ENCODE assay signal across 23 cellular contexts in the genomic region with DNA sequence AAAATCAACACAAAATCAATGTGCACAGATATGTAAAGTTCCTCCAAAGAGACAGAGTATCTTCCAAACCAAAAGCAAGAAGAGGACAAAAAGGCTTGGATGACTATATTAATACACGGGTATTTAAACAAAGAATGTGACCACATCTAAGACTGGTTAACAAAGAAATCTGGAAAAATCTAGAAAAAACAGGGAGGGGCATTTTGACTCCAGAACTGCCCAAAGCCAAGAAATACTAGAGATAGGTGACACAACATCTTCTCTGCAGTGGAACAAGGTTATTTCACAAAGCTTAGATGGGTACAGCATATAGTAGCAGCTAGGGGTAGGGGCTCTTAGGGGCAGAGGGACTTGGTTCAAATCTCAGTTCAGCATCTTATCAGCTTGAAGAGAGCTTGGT. TPM values are rescaled to one million over a fixed set of nuclear protein-coding genes. Genes with fewer than 3 reads are reported as not detected.
DNase-seq lines count a peak whose midpoint lies in the region; ATAC-seq and TF ChIP-seq lines count a peak whose summit lies in the region.
"Had no signal": no experiment of that assay in that cellular context is flagged by ENCODE, and none has a peak within 500 bp of the region (broad histone marks: within the 10 kb centered on the region; RNA-seq: fewer than 3 reads in every experiment).

No MANE protein-coding gene starts in this region.

- H3K4me3 Mint-ChIP-seq in CD14-positive monocyte (no peak overlapping the region), nephron progenitor cell (no peak overlapping the region)
- H3K4me3 Mint-ChIP-seq in CD4-positive, alpha-beta memory T cell: peak overlapping the region in 6 of 8 donors; percentile 78 to 86 (median 80)
- H3K4me3 Mint-ChIP-seq in naive thymus-derived CD4-positive, alpha-beta T cell: peak overlapping the region in 7 of 10 donors; percentile 6 to 82 (median 73)
- H3K4me3 Mint-ChIP-seq: brain had no signal

- CTCF ChIA-PET in CD4-positive, alpha-beta memory T cell (lab: Charles Lee; ENCODE audit: partially characterized antibody): interaction anchor here (0.8 to 4.5 kb wide), 10 partner anchors 11 to 67 kb away, joined by 3 to 46 read pairs (median 4); partner anchors contain the start of genes RAD51D and RFFL
- CTCF ChIA-PET in naive thymus-derived CD4-positive, alpha-beta T cell (lab: Charles Lee): interaction anchor here (0.6 to 3.5 kb wide), 6 partner anchors 10 to 199 kb away, joined by 3 to 16 read pairs (median 4); partner anchors contain the start of gene RFFL

- no peak for TF ChIP-seq POLR2A in esophagus squamous epithelium (IDR thresholded peaks at IDR 0.05)

- H3K27me3 ChIP-seq in CD4-positive, alpha-beta memory T cell (ENCODE audit: insufficient read depth, low read length): no peaks in the 10 kb centered on the region
- H3K27me3 ChIP-seq in naive thymus-derived CD4-positive, alpha-beta T cell (ENCODE audit: control insufficient read depth in 2 of 2, insufficient read depth in 2 of 2, low read length in 2 of 2): no peaks in the 10 kb centered on the region
- no peaks in the 10 kb centered on the region for H3K27me3 ChIP-seq in esophagus squamous epithelium
- H3K27me3 ChIP-seq: pancreas, sigmoid colon, stomach had no signal

- H3K9me3 Mint-ChIP-seq in CD14-positive monocyte (peaks cover 0 to 3% (median 0%) of the 10 kb centered on the region in 7 donors), nephron progenitor cell (no peaks in the 10 kb centered on the region)
- H3K9me3 Mint-ChIP-seq in CD4-positive, alpha-beta memory T cell: no peaks in the 10 kb centered on the region
- H3K9me3 Mint-ChIP-seq in naive thymus-derived CD4-positive, alpha-beta T cell: peaks cover 0 to 9% (median 0%) of the 10 kb centered on the region in 11 donors
- H3K9me3 Mint-ChIP-seq: brain had no signal

- H3K9me3 ChIP-seq in CD4-positive, alpha-beta memory T cell (ENCODE audit: control insufficient read depth in 1 of 2, low read length in 2 of 2): no peaks in the 10 kb centered on the region
- H3K9me3 ChIP-seq in naive thymus-derived CD4-positive, alpha-beta T cell (ENCODE audit: control insufficient read depth in 2 of 3, low read length in 3 of 3): no peaks in the 10 kb centered on the region
- no peaks in the 10 kb centered on the region for H3K9me3 ChIP-seq in esophagus squamous epithelium
- H3K9me3 ChIP-seq: lower lobe of right lung, pancreas, sigmoid colon, stomach had no signal

- H3K4me1 Mint-ChIP-seq in CD14-positive monocyte (peaks cover 55% of the 10 kb centered on the region), nephron progenitor cell (peaks cover 16% of the 10 kb centered on the region)
- peaks cover 69 to 92% (median 75%) of the 10 kb centered on the region in 4 donors for H3K4me1 Mint-ChIP-seq in CD4-positive, alpha-beta memory T cell
- peaks cover 67 to 92% (median 82%) of the 10 kb centered on the region in 7 donors for H3K4me1 Mint-ChIP-seq in naive thymus-derived CD4-positive, alpha-beta T cell

- H3K27me3 Mint-ChIP-seq in CD14-positive monocyte (ENCODE audit: low read depth in 3 of 3) (peaks cover 0 to 4% (median 0%) of the 10 kb centered on the region in 3 donors), nephron progenitor cell (ENCODE audit: low read depth, poor library complexity) (peaks cover 4% of the 10 kb centered on the region)
- no peaks in the 10 kb centered on the region for H3K27me3 Mint-ChIP-seq in CD4-positive, alpha-beta memory T cell
- no peaks in the 10 kb centered on the region for H3K27me3 Mint-ChIP-seq in naive thymus-derived CD4-positive, alpha-beta T cell
- H3K27me3 Mint-ChIP-seq: brain had no signal

- WGBS in esophagus squamous epithelium, 2 donors: 46 to 71% methylated on average over 1 of the region's 1 CpG

- peaks cover 95% of the 10 kb centered on the region for H3K4me1 ChIP-seq in CD4-positive, alpha-beta memory T cell (ENCODE audit: insufficient read depth, low read length)
- peaks cover 56 to 62% of the 10 kb centered on the region in 2 donors for H3K4me1 ChIP-seq in naive thymus-derived CD4-positive, alpha-beta T cell (ENCODE audit: control insufficient read depth in 2 of 2, insufficient read depth in 2 of 2, low read length in 2 of 2)
- H3K4me1 ChIP-seq in esophagus squamous epithelium: peaks cover 0 to 67% (median 13%) of the 10 kb centered on the region in 3 donors

- TF ChIP-seq CTCF in CD14-positive monocyte (IDR thresholded peaks at IDR 0.05): no peak
- TF ChIP-seq CTCF in nephron progenitor cell (IDR thresholded peaks at IDR 0.05): no peak
- TF ChIP-seq CTCF in esophagus squamous epithelium (IDR thresholded peaks at IDR 0.05): no peak

- H3K27ac Mint-ChIP-seq in CD14-positive monocyte (peak overlapping the region in 4 of 7 donors; percentile 82 to 98 (median 93)), nephron progenitor cell (no peak overlapping the region)
- peak overlapping the region; percentile 80 to 99 (median 95) for H3K27ac Mint-ChIP-seq in CD4-positive, alpha-beta memory T cell
- peak overlapping the region; percentile 36 to 99 (median 94) for H3K27ac Mint-ChIP-seq in naive thymus-derived CD4-positive, alpha-beta T cell

- H3K36me3 Mint-ChIP-seq in CD14-positive monocyte (peaks cover 20 to 32% of the 10 kb centered on the region in 2 donors), nephron progenitor cell (ENCODE audit: low read depth) (no peaks in the 10 kb centered on the region)
- peaks cover 13 to 18% of the 10 kb centered on the region in 2 donors for H3K36me3 Mint-ChIP-seq in CD4-positive, alpha-beta memory T cell
- H3K36me3 Mint-ChIP-seq in naive thymus-derived CD4-positive, alpha-beta T cell: peaks cover 10 to 47% (median 26%) of the 10 kb centered on the region in 5 donors
- H3K36me3 Mint-ChIP-seq: brain had no signal

- H3K36me3 ChIP-seq in CD4-positive, alpha-beta memory T cell (ENCODE audit: insufficient read depth, low read length): no peaks in the 10 kb centered on the region
- H3K36me3 ChIP-seq in naive thymus-derived CD4-positive, alpha-beta T cell (ENCODE audit: control insufficient read depth in 2 of 3, insufficient read depth in 3 of 3, low read length in 3 of 3): no peaks in the 10 kb centered on the region
- peaks cover 0 to 7% (median 0%) of the 10 kb centered on the region in 3 donors for H3K36me3 ChIP-seq in esophagus squamous epithelium
- H3K36me3 ChIP-seq: lower lobe of right lung, pancreas, sigmoid colon, stomach had no signal

- no peak for ATAC-seq in naive thymus-derived CD4-positive, alpha-beta T cell
- ATAC-seq in GM19455 (IDR thresholded peaks at IDR 0.05; ENCODE audit: unreplicated experiment): no peak
- ATAC-seq: activated CD4-positive, CD25-positive, alpha-beta regulatory T cell treated with anti-CD3 and anti-CD28 coated beads, Interleukin-2, amount 50 U/mL, for 24 hours; lower lobe of right lung; pancreas; PC-3 had no signal

- in situ Hi-C loops in ACHN (cut with HindIII; ENCODE audit: low pct_ligation_motif_present, low pct_unique_long_range_greater_than_20kb, low sequenced_read_pairs): no loop called here

- intact Hi-C loops in CD14-positive monocyte (cut with micrococcal nuclease) (loop anchor here in 1 of 2 donors (5.0 kb wide), 1 partner anchor 34 kb away; no protein-coding TSS in a partner anchor), esophagus squamous epithelium (cut with DNase I) (no loop called here)
- intact Hi-C loops in CD4-positive, alpha-beta memory T cell (cut with micrococcal nuclease): no loop called here
- intact Hi-C loops in naive thymus-derived CD4-positive, alpha-beta T cell (cut with micrococcal nuclease): no loop called here

- POLR2A ChIA-PET in CD4-positive, alpha-beta memory T cell (lab: Charles Lee; ENCODE audit: partially characterized antibody): interaction anchor here (0.8 to 12.1 kb wide), 14 partner anchors 7 to 92 kb away, joined by 3 to 179 read pairs (median 4); partner anchors contain the start of genes CCT6B, RAD51D, RFFL and ZNF830
- POLR2A ChIA-PET in naive thymus-derived CD4-positive, alpha-beta T cell (lab: Charles Lee): interaction anchor here (0.6 to 10.3 kb wide), 10 partner anchors 9 to 522 kb away, joined by 3 to 132 read pairs (median 5); partner anchors contain the start of genes CCT6B, RFFL and ZNF830

- no peak overlapping the region for H3K4me3 ChIP-seq in CD4-positive, alpha-beta memory T cell (ENCODE audit: low read length in 2 of 2)
- H3K4me3 ChIP-seq in naive thymus-derived CD4-positive, alpha-beta T cell (ENCODE audit: low read length): peak overlapping the region; percentile 4
- H3K4me3 ChIP-seq in esophagus squamous epithelium: no peak overlapping the region
- H3K4me3 ChIP-seq: coronary artery, lower lobe of right lung, pancreas, sigmoid colon, stomach had no signal

- no peak for DNase-seq in CD14-positive monocyte (ENCODE audit: low spot score)
- DNase-seq in CD4-positive, alpha-beta memory T cell: no peak
- no peak for DNase-seq in naive thymus-derived CD4-positive, alpha-beta T cell
- DNase-seq in nephron progenitor cell: no peak
- no peak for DNase-seq in ACHN
- DNase-seq in esophagus squamous epithelium (lab: John Stamatoyannopoulos, UW): no peak
- DNase-seq: activated CD8-positive, alpha-beta memory T cell treated with anti-CD3 and anti-CD28 coated beads, Interleukin-2, amount 50 U/mL, for 4 hours; IMR-90; lower lobe of right lung; MM.1S; NCI-H146; NCI-H774; pancreas; PC-3; SIG-M5; sigmoid colon; stomach; T-helper 9 cell had no signal

- peak overlapping the region; percentile 60 for H3K27ac ChIP-seq in CD4-positive, alpha-beta memory T cell (ENCODE audit: low read depth, low read length)
- H3K27ac ChIP-seq in angular gyrus (ENCODE audit: low read depth, low read length): peak overlapping the region; percentile 70
- H3K27ac ChIP-seq in naive thymus-derived CD4-positive, alpha-beta T cell (ENCODE audit: low read depth, low read length): peak overlapping the region; percentile 68
- no peak overlapping the region for H3K27ac ChIP-seq in esophagus squamous epithelium
- H3K27ac ChIP-seq: coronary artery, lower lobe of right lung had no signal

RNA-seq across cellular contexts. Expression of gene RFFL, which starts 10.3 kb away (rescaled TPM):
- 10 to 100 TPM; 16.1 to 24.7 TPM for polyA plus RNA-seq in CD14-positive monocyte
- total RNA-seq in CD4-positive, alpha-beta memory T cell: 10 to 100 TPM; 72.1 to 82.3 TPM
- polyA plus RNA-seq in CD4-positive, alpha-beta memory T cell: 10 to 100 TPM; 48.3 to 51.0 TPM
- 10 to 100 TPM; 45.0 to 74.7 (median 55.7) TPM for total RNA-seq in naive thymus-derived CD4-positive, alpha-beta T cell
- 10 to 100 TPM; 36.4 to 47.1 TPM for polyA plus RNA-seq in naive thymus-derived CD4-positive, alpha-beta T cell
- 10 to 100 TPM; 31.7 to 64.0 (median 56.2) TPM for total RNA-seq in esophagus squamous epithelium

Comparison
In these comparisons a context has a peak if more than half of its experiments do, and no peak if none do; other contexts are left out.
1. H3K4me3 Mint-ChIP-seq: peak in CD4-positive, alpha-beta memory T cell (6 of 8) and naive thymus-derived CD4-positive, alpha-beta T cell (7 of 10); none in CD14-positive monocyte (0 of 2) and nephron progenitor cell (single experiment).
2. H3K27ac ChIP-seq: peak in CD4-positive, alpha-beta memory T cell (single experiment), angular gyrus (single experiment) and naive thymus-derived CD4-positive, alpha-beta T cell (single experiment); none in esophagus squamous epithelium (0 of 4).